8 cellular contexts compared by ENCODE assay signal in the genomic region with DNA sequence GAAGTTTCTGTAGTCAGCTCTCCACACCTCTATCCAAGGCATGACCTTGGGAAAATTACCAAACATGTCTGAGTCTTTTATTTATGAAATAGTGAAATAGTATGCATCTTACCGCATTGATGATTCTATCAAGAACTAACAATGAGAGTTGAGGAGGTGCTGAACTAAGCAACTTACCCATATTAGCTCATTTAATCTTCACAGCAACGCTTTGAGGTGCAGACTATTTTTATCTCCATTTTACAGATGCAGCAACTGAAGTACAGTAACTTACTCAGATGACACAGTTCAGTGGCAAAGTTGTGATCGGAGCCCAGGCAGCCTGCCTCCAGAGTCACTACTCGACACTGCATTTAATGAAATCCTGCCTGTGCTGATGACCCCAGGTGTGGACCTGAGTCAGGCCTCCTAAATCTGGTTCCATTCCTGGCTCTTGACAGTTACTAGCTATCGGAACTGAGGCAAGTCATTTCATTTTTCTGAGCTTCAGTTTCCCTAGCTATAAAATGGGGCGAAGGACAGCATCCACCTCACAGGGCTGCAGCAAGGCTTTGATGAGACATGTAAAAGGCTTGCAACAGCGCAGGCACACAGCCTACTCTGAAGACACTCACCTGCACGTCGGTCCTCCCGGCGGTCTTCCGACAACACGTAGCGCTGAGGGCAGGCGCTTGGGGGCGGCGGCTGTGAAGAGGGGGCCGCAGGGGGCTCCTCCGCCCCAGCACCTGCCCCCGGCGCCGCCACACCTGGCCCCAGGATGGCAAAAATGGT. TPM values are rescaled to one million over a fixed set of nuclear protein-coding genes. Genes with fewer than 3 reads are reported as not detected.
A peak's percentile ranks its signal among the peaks of the same experiment; 100 is the strongest.
DNase-seq lines count a peak whose midpoint lies in the region; ATAC-seq, FAIRE-seq and TF ChIP-seq lines count a peak whose summit lies in the region.

No MANE protein-coding gene starts in this region.

- 90% methylated on average over 22 of the region's 22 CpGs for WGBS in A549 (ENCODE audit: missing lambda C conversion rate)
- WGBS in mesendoderm (ENCODE audit: extremely low coverage, insufficient coverage, low lambda C conversion rate): no CpG with 5 or more reads among the region's 22 CpGs

- H4K5ac ChIP-seq in mesendoderm (ENCODE audit: low read length): no peak overlapping the region

- H3K27me3 ChIP-seq in HL-60 (ENCODE audit: insufficient read depth, poor library complexity, severe bottlenecking) (no peaks in the 10 kb centered on the region), brain microvascular endothelial cell (replicated peaks) (no peaks in the 10 kb centered on the region), mesendoderm (ENCODE audit: insufficient read depth, low read length, poor library complexity) (no peaks in the 10 kb centered on the region)

- H3K9me3 ChIP-seq in A549: no peaks in the 10 kb centered on the region

- H3K27ac ChIP-seq in A549: peak overlapping the region in 1 of 2 experiments; percentile 93; a peak in 3 of 6 replicates
- no peak overlapping the region for H3K27ac ChIP-seq in HL-60 (replicated peaks)
- H3K27ac ChIP-seq in brain microvascular endothelial cell: no peak overlapping the region
- H3K27ac ChIP-seq in mesendoderm (ENCODE audit: low read depth, low read length): no peak overlapping the region

- H3K79me1 ChIP-seq in mesendoderm (ENCODE audit: low read length): no peaks in the 10 kb centered on the region

- no peak overlapping the region for H2BK15ac ChIP-seq in mesendoderm (replicated peaks; ENCODE audit: low read depth)

- no peak overlapping the region for H2BK5ac ChIP-seq in mesendoderm (ENCODE audit: low read length)

- TF ChIP-seq RAD21 in A549 (conservative IDR thresholded peaks at IDR 0.05 in 1 of 2, IDR thresholded peaks at IDR 0.05 in 1 of 2): no peak

- H3K79me2 ChIP-seq in mesendoderm (ENCODE audit: control insufficient read depth, insufficient read depth, low read length): no peaks in the 10 kb centered on the region

- CTCF ChIA-PET in A549 (lab: Yijun Ruan, JAX): interaction anchor here (0.9 to 5.2 kb wide), 9 partner anchors 8 to 176 kb away, joined by 3 to 29 read pairs (median 7); a partner anchor contains a TSS

- H4K8ac ChIP-seq in mesendoderm (ENCODE audit: low read depth, low read length): no peak overlapping the region

- no peak overlapping the region for H3K18ac ChIP-seq in mesendoderm (ENCODE audit: low read length)

- TF ChIP-seq CTCF in A549 (IDR thresholded peaks at IDR 0.05): no peak
- no peak for TF ChIP-seq CTCF in HL-60 (IDR thresholded peaks at IDR 0.05; ENCODE audit: insufficient read depth, low read length)
- no peak for TF ChIP-seq CTCF in brain microvascular endothelial cell (IDR thresholded peaks at IDR 0.05; ENCODE audit: low read depth, low read length, missing control alignments)

- POLR2A ChIA-PET in A549 (lab: Yijun Ruan, JAX): no interaction called here

- no peak overlapping the region for H2BK120ac ChIP-seq in mesendoderm (ENCODE audit: low read depth, low read length)

- in situ Hi-C loops in brain microvascular endothelial cell (cut with HindIII; ENCODE audit: low pct_ligation_motif_present, low sequenced_read_pairs): no loop called here

- H3K4me3 ChIP-seq in A549 (peak overlapping the region; percentile 78), HL-60 (replicated peaks; ENCODE audit: insufficient read depth, low read length) (peak overlapping the region; percentile 60), brain microvascular endothelial cell (ENCODE audit: low read depth, low read length) (peak overlapping the region; percentile 76), mesendoderm (ENCODE audit: low read length) (peak overlapping the region; percentile 42)

- TF ChIP-seq EP300 in A549 (IDR thresholded peaks at IDR 0.05): no peak

- H3K4me2 ChIP-seq in A549 (peak overlapping the region; percentile 97), mesendoderm (ENCODE audit: low read length) (peak overlapping the region; percentile 67)

- H3K4me1 ChIP-seq in A549 (peaks cover 17% of the 10 kb centered on the region), mesendoderm (ENCODE audit: control insufficient read depth, low read depth, low read length) (no peaks in the 10 kb centered on the region)

- no peak overlapping the region for H3K23ac ChIP-seq in mesendoderm (ENCODE audit: low read length)

- peak overlapping the region; percentile 75 for H3K9ac ChIP-seq in mesendoderm (ENCODE audit: low read length)

- H2AK5ac ChIP-seq in mesendoderm (ENCODE audit: low read length): no peak overlapping the region

- TF ChIP-seq POLR2A in A549 (IDR thresholded peaks at IDR 0.05; ENCODE audit: low read length): no peak

- peak overlapping the region; percentile 84 for H3K56ac ChIP-seq in mesendoderm (ENCODE audit: low read length)

- DNase-seq in A549 (ENCODE audit: low read depth in 1 of 2, low spot score in 1 of 2) (no peak), HL-60 (ENCODE audit: low read depth in 1 of 2, low spot score in 1 of 2) (no peak), brain microvascular endothelial cell (no peak), mesendoderm (peak; percentile 53), DMS53 (lab: John Stamatoyannopoulos, UW) (no peak), DMS 273 treated with DMSO at 0.1 percent for 48 hours (lab: John Stamatoyannopoulos, UW) (no peak)

- ATAC-seq in A549 (no peak), HG02852 (IDR thresholded peaks at IDR 0.05; ENCODE audit: unreplicated experiment) (no peak)
- ATAC-seq in activated CD4-positive, CD25-positive, alpha-beta regulatory T cell treated with anti-CD3 and anti-CD28 coated beads, Interleukin-2, amount 50 U/mL, for 24 hours: no peak

- H3K36me3 ChIP-seq in brain microvascular endothelial cell (replicated peaks) (peaks cover 14% of the 10 kb centered on the region), mesendoderm (ENCODE audit: control insufficient read depth, insufficient read depth, low read length) (peaks cover 1% of the 10 kb centered on the region)

- FAIRE-seq in A549 (lab: Jason Lieb, UNC): no peak

- H3K4ac ChIP-seq in mesendoderm (ENCODE audit: low read depth, low read length): no peak overlapping the region

TF ChIP-seq in A549, 52 proteins besides CTCF, POLR2A, EP300 and RAD21 (continues in another document):
- TF ChIP-seq KDM5A (IDR thresholded peaks at IDR 0.05) (no peak), HOXB5 (CRISPR knock-in tag; IDR thresholded peaks at IDR 0.05) (no peak), ZFP36 (IDR thresholded peaks at IDR 0.05; ENCODE audit: borderline replicate concordance, partially characterized antibody) (no peak), ESRRA (IDR thresholded peaks at IDR 0.05; ENCODE audit: borderline replicate concordance, low read length) (no peak)

RNA-seq across cellular contexts. Expression of a gene that starts 1.6 kb away (rescaled TPM):
- polyA plus RNA-seq in A549 (2011; rRNA removed) (2.1 and 3.4 TPM in 2 replicates), A549 (2017; fragmentation: RNase III; extraction: RNeasy Plus Mini Kit Qiagen cat#74134 plus additional on column Dnase treatment) (7.9 to 10.6 TPM (median 10.5 TPM) in 3 replicates)
- polyA plus RNA-seq in A549 (2012; cell fraction: cytosol; rRNA removed): 6.2 and 8.9 TPM in 2 replicates
- 10.0 and 12.8 TPM in 2 replicates for polyA plus RNA-seq in A549 (2012; cell fraction: nucleus; rRNA removed)
- polyA minus RNA-seq in A549 (2011; rRNA and poly(A)+ RNA removed): 1.6 and 2.8 TPM in 2 replicates
- polyA plus RNA-seq in mesendoderm (2013, experiment 1 of 2): 8.9 TPM
- 8.8 TPM for polyA plus RNA-seq in mesendoderm (2013, experiment 2 of 2)

RNA-seq across cellular contexts. Expression of a gene that starts 13.7 kb away (rescaled TPM):
- polyA plus RNA-seq in A549 (2011; rRNA removed): not detected in 2 replicates
- not detected in 2 replicates for polyA plus RNA-seq in A549 (2012; cell fraction: cytosol; rRNA removed)
- polyA plus RNA-seq in A549 (2012; cell fraction: nucleus; rRNA removed): not detected in 2 replicates
- polyA plus RNA-seq in A549 (2017; fragmentation: RNase III; extraction: RNeasy Plus Mini Kit Qiagen cat#74134 plus additional on column Dnase treatment): not detected in 3 replicates
- polyA minus RNA-seq in A549 (2011; rRNA and poly(A)+ RNA removed): not detected in 2 replicates
- not detected for polyA plus RNA-seq in mesendoderm (2013, experiment 1 of 2)
- not detected for polyA plus RNA-seq in mesendoderm (2013, experiment 2 of 2)

RNA-seq across cellular contexts. Expression of a gene that starts 14.9 kb away (rescaled TPM):
- polyA plus RNA-seq in A549 (2011; rRNA removed) (9.5 and 10.9 TPM in 2 replicates), A549 (2017; fragmentation: RNase III; extraction: RNeasy Plus Mini Kit Qiagen cat#74134 plus additional on column Dnase treatment) (20.1 to 23.1 TPM (median 21.3 TPM) in 3 replicates)
- 17.2 and 27.7 TPM in 2 replicates for polyA plus RNA-seq in A549 (2012; cell fraction: cytosol; rRNA removed)
- 17.1 and 29.4 TPM in 2 replicates for polyA plus RNA-seq in A549 (2012; cell fraction: nucleus; rRNA removed)
- 10.2 and 13.7 TPM in 2 replicates for polyA minus RNA-seq in A549 (2011; rRNA and poly(A)+ RNA removed)
- 9.0 TPM for polyA plus RNA-seq in mesendoderm (2013, experiment 1 of 2)
- polyA plus RNA-seq in mesendoderm (2013, experiment 2 of 2): 8.9 TPM

RNA-seq across cellular contexts. Expression of a gene that starts 36.7 kb away (rescaled TPM):
- polyA plus RNA-seq in A549 (2011; rRNA removed) (5.3 and 6.5 TPM in 2 replicates), A549 (2017; fragmentation: RNase III; extraction: RNeasy Plus Mini Kit Qiagen cat#74134 plus additional on column Dnase treatment) (1.2 to 1.6 TPM (median 1.3 TPM) in 3 replicates)
- 0.90 and 0.98 TPM in 2 replicates for polyA plus RNA-seq in A549 (2012; cell fraction: cytosol; rRNA removed)
- polyA plus RNA-seq in A549 (2012; cell fraction: nucleus; rRNA removed): 0.74 and 0.77 TPM in 2 replicates
- 6.0 and 6.6 TPM in 2 replicates for polyA minus RNA-seq in A549 (2011; rRNA and poly(A)+ RNA removed)
- 12.9 TPM for polyA plus RNA-seq in mesendoderm (2013, experiment 1 of 2)
- 13.3 TPM for polyA plus RNA-seq in mesendoderm (2013, experiment 2 of 2)

RNA-seq across cellular contexts. Expression of a gene that starts 37.9 kb away (rescaled TPM):
- 92.6 and 105 TPM in 2 replicates for polyA plus RNA-seq in A549 (2011; rRNA removed)
- polyA plus RNA-seq in A549 (2012; cell fraction: cytosol; rRNA removed): 102 and 122 TPM in 2 replicates
- 262 and 328 TPM in 2 replicates for polyA plus RNA-seq in A549 (2012; cell fraction: nucleus; rRNA removed)
- 57.8 to 61.9 TPM (median 58.1 TPM) in 3 replicates for polyA plus RNA-seq in A549 (2017; fragmentation: RNase III; extraction: RNeasy Plus Mini Kit Qiagen cat#74134 plus additional on column Dnase treatment)
- polyA minus RNA-seq in A549 (2011; rRNA and poly(A)+ RNA removed): 125 and 128 TPM in 2 replicates
- 45.8 TPM for polyA plus RNA-seq in mesendoderm (2013, experiment 1 of 2)
- polyA plus RNA-seq in mesendoderm (2013, experiment 2 of 2): 43.7 TPM
